ENCODE assay signal across 8 cellular contexts in genomic region chr10:17200035-17200884, GRCh38. TPM values are rescaled to one million over a fixed set of nuclear protein-coding genes. Genes with fewer than 3 reads are reported as not detected.
DNase-seq lines count a peak whose midpoint lies in the region; ATAC-seq and TF ChIP-seq lines count a peak whose summit lies in the region.

No MANE protein-coding gene starts in this region.

- TF ChIP-seq CTCF in 22Rv1 (IDR thresholded peaks at IDR 0.05) = no peak
- no peak for TF ChIP-seq CTCF in HEK293 (tag by site-specific recombination; IDR thresholded peaks at IDR 0.05)
- TF ChIP-seq CTCF in WERI-Rb-1 (IDR thresholded peaks at IDR 0.05; ENCODE audit: low read depth, low read length) = no peak
- TF ChIP-seq CTCF in glutamatergic neuron (IDR thresholded peaks at IDR 0.05; ENCODE audit: partially characterized antibody, unreplicated experiment) = no peak

- peaks cover 3% of the 10 kb centered on the region for H3K27me3 Mint-ChIP-seq in glutamatergic neuron (ENCODE audit: unreplicated experiment)

- H3K27ac Mint-ChIP-seq in glutamatergic neuron (ENCODE audit: unreplicated experiment) = peak overlapping the region; percentile 95

- peaks cover 4% of the 10 kb centered on the region for H3K9me3 Mint-ChIP-seq in glutamatergic neuron (ENCODE audit: unreplicated experiment)

- H3K27ac ChIP-seq in 22Rv1 (peak overlapping the region; percentile 85), HEK293 (ENCODE audit: extremely low read depth, low read depth, low read length) (peak overlapping the region; percentile 87), WERI-Rb-1 (peak overlapping the region; percentile 88), skeletal muscle tissue (ENCODE audit: low read depth, low read length) (peak overlapping the region; percentile 84)

- H3K9me3 ChIP-seq in HEK293 (ENCODE audit: control insufficient read depth, insufficient read depth, low read depth, low read length) (no peaks in the 10 kb centered on the region), WERI-Rb-1 (ENCODE audit: severe bottlenecking) (no peaks in the 10 kb centered on the region), skeletal muscle tissue (ENCODE audit: control insufficient read depth in 3 of 3, low read length in 3 of 3) (no peaks in the 10 kb centered on the region)

- ATAC-seq in GM18909 (IDR thresholded peaks at IDR 0.05; ENCODE audit: poor library complexity, unreplicated experiment) (no peak), GM18868 (IDR thresholded peaks at IDR 0.05; ENCODE audit: unreplicated experiment) (no peak)

- CTCF ChIA-PET in HEK293 (lab: Yijun Ruan, JAX) = interaction anchor here (0.6 to 1.1 kb wide), 5 partner anchors 27 to 138 kb away, joined by 3 read pairs; no protein-coding TSS in a partner anchor

- no peaks in the 10 kb centered on the region for H3K36me3 ChIP-seq in HEK293 (ENCODE audit: control insufficient read depth in 2 of 2, insufficient read depth in 1 of 2, low read length in 2 of 2)
- no peaks in the 10 kb centered on the region for H3K36me3 ChIP-seq in WERI-Rb-1
- no peaks in the 10 kb centered on the region for H3K36me3 ChIP-seq in skeletal muscle tissue (ENCODE audit: control insufficient read depth in 3 of 3, insufficient read depth in 3 of 3, low read length in 3 of 3)

- POLR2A ChIA-PET in HEK293 (lab: Yijun Ruan, JAX) = interaction anchor here (1.4 to 3.7 kb wide), 5 partner anchors 21 to 383 kb away, joined by 4 to 78 read pairs (median 10); partner anchors contain the start of genes RSU1 and VIM

- H3K27me3 ChIP-seq in WERI-Rb-1 (ENCODE audit: insufficient read depth, low read depth, severe bottlenecking) (no peaks in the 10 kb centered on the region), skeletal muscle tissue (ENCODE audit: control insufficient read depth in 3 of 3, insufficient read depth in 3 of 3, low read length in 3 of 3) (no peaks in the 10 kb centered on the region)

- H3K4me1 ChIP-seq in HEK293 (ENCODE audit: control insufficient read depth, insufficient read depth, low read length) (peaks cover 4% of the 10 kb centered on the region; the same call in 1 of the 2 replicates), skeletal muscle tissue (ENCODE audit: control insufficient read depth in 3 of 3, insufficient read depth in 3 of 3, low read length in 3 of 3) (peaks cover 9 to 16% (median 11%) of the 10 kb centered on the region in 3 donors)

- peak overlapping the region; percentile 82 to 85 (median 84) for H3K9ac ChIP-seq in skeletal muscle tissue (ENCODE audit: low read depth in 1 of 3, low read length in 3 of 3)

- peaks cover 7% of the 10 kb centered on the region for H3K4me1 Mint-ChIP-seq in glutamatergic neuron (ENCODE audit: low read depth, unreplicated experiment)

- H3K4me3 ChIP-seq in HEK293 (ENCODE audit: low read depth, low read length) (peak overlapping the region; percentile 76), WERI-Rb-1 (ENCODE audit: low read depth, low read length) (peak overlapping the region; percentile 81), skeletal muscle tissue (ENCODE audit: low read length in 3 of 3) (peak overlapping the region; percentile 89 to 92 (median 89))

- peak overlapping the region; percentile 94 for H3K4me3 Mint-ChIP-seq in glutamatergic neuron (ENCODE audit: unreplicated experiment)

- no peaks in the 10 kb centered on the region for H3K36me3 Mint-ChIP-seq in glutamatergic neuron (ENCODE audit: unreplicated experiment)

- DNase-seq in WERI-Rb-1 = no peak
- DNase-seq in glutamatergic neuron = no peak
- DNase-seq in NCI-H345 treated with DMSO at 0.1 percent for 48 hours (lab: John Stamatoyannopoulos, UW; ENCODE audit: unreplicated experiment) = no peak

TF ChIP-seq in HEK293, 187 proteins besides CTCF, POLR2A, EP300 and RAD21:
- TF ChIP-seq ZNF37A (tag by site-specific recombination; IDR thresholded peaks at IDR 0.05) = no peak
- peak; percentile 59; the same call in 1 of the 2 replicates for TF ChIP-seq ZNF335 (tag by site-specific recombination; conservative IDR thresholded peaks at IDR 0.05)
- peak; percentile 83 for TF ChIP-seq PRDM1 (tag by site-specific recombination; IDR thresholded peaks at IDR 0.05)
TF ChIP-seq in HEK293: peak in this region for 2.

RNA-seq across cellular contexts. Expression of gene TRDMT1, which starts 1.2 kb away (rescaled TPM):
- total RNA-seq in glutamatergic neuron (ENCODE audit: unreplicated experiment) (8.9 TPM), skeletal muscle tissue (16.2 TPM)

RNA-seq across cellular contexts. Expression of gene VIM, which starts 27.8 kb away (rescaled TPM):
- total RNA-seq in glutamatergic neuron (ENCODE audit: unreplicated experiment) = 106 TPM
- 1,688 TPM for total RNA-seq in skeletal muscle tissue

Comparison
In these comparisons a context has a peak if more than half of its experiments do, and no peak if none do; other contexts are left out.
1. RNA of gene VIM, which starts 27.8 kb away (total RNA-seq): 1,688 TPM in skeletal muscle tissue (single experiment); 106 TPM in glutamatergic neuron (single experiment); every median in the first group is over 10 times any median in the second.
2. Peak in every context shown above with its lines, with median percentiles within 50 percentile points of each other: H3K27ac ChIP-seq and H3K4me3 ChIP-seq.